Comparison of ENCODE assay signal across 9 cellular contexts in genomic region chr19:2703077-2703437, GRCh38. TPM values are rescaled to one million over a fixed set of nuclear protein-coding genes. Genes with fewer than 3 reads are reported as not detected.
DNase-seq lines count a peak whose midpoint lies in the region; ATAC-seq and TF ChIP-seq lines count a peak whose summit lies in the region.
"Had no signal": no experiment of that assay in that cellular context is flagged by ENCODE, and none has a peak within 500 bp of the region (broad histone marks: within the 10 kb centered on the region; RNA-seq: fewer than 3 reads in every experiment).

No MANE protein-coding gene starts in this region.

- H3K4me3 ChIP-seq in Panc1 (ENCODE audit: low read depth in 2 of 2, low read length in 2 of 2) = peak overlapping the region; percentile 27 to 42
- H3K4me3 ChIP-seq in fibroblast of lung (replicated peaks in 1 of 4; ENCODE audit: control extremely low read depth in 1 of 4, insufficient read depth in 1 of 4, low read depth in 3 of 4, low read length in 4 of 4) = peak overlapping the region in 2 of 4 experiments; percentile 3 to 31
- peak overlapping the region; percentile 29 for H3K4me3 ChIP-seq in skeletal muscle cell (ENCODE audit: low read depth, low read length)
- no peak overlapping the region for H3K4me3 ChIP-seq in GM23248
- no peak overlapping the region for H3K4me3 ChIP-seq in brain microvascular endothelial cell (ENCODE audit: low read depth, low read length)
- H3K4me3 ChIP-seq: SJSA1 had no signal

- H3K79me2 ChIP-seq in fibroblast of lung (ENCODE audit: control insufficient read depth, insufficient read depth, low read length) = no peaks in the 10 kb centered on the region
- H3K79me2 ChIP-seq in GM23248 (ENCODE audit: insufficient read depth) = no peaks in the 10 kb centered on the region

- H3K9me3 Mint-ChIP-seq in Calu3 (ENCODE audit: low read depth, unreplicated experiment) = no peaks in the 10 kb centered on the region

- peak overlapping the region; percentile 51 for H3K4me3 Mint-ChIP-seq in Calu3 (ENCODE audit: low read depth, unreplicated experiment)

- H3K9me2 ChIP-seq in GM23248 (ENCODE audit: insufficient read depth) = no peaks in the 10 kb centered on the region

- in situ Hi-C loops in Panc1 (cut with HindIII; ENCODE audit: low pct_unique_long_range_greater_than_20kb, low sequenced_read_pairs) = no loop called here
- in situ Hi-C loops in GM23248 (cut with MboI) = no loop called here
- in situ Hi-C loops in brain microvascular endothelial cell (cut with HindIII; ENCODE audit: low pct_ligation_motif_present, low sequenced_read_pairs) = no loop called here

- H3K27ac ChIP-seq in Panc1 (ENCODE audit: low read length) (no peak overlapping the region), fibroblast of lung (ENCODE audit: insufficient read depth, low read length) (no peak overlapping the region), GM23248 (no peak overlapping the region), brain microvascular endothelial cell (no peak overlapping the region)
- H3K27ac ChIP-seq: SJSA1 had no signal

- peaks cover 6% of the 10 kb centered on the region for H3K36me3 Mint-ChIP-seq in Calu3 (ENCODE audit: insufficient read depth, unreplicated experiment)

- no peaks in the 10 kb centered on the region for H3K4me1 Mint-ChIP-seq in Calu3 (ENCODE audit: low read depth, unreplicated experiment)

- intact Hi-C loops in Calu3 (cut with micrococcal nuclease; ENCODE audit: unreplicated experiment) (no loop called here), Panc1 (cut with micrococcal nuclease; ENCODE audit: unreplicated experiment) (no loop called here)

- H3K9ac ChIP-seq in fibroblast of lung (ENCODE audit: insufficient read depth, low read length) (no peak overlapping the region), GM23248 (no peak overlapping the region)

- no peaks in the 10 kb centered on the region for H3F3A ChIP-seq in GM23248 (ENCODE audit: insufficient read depth)

- POLR2A ChIA-PET in Panc1 (lab: Charles Lee) = no interaction called here

- 90 to 92% methylated on average over 5 of the region's 5 CpGs for WGBS in GM23248 (ENCODE audit: low coverage in 1 of 2, low lambda C conversion rate in 2 of 2, missing lambda C conversion rate in 2 of 2), 2 experiments

- H4K20me1 ChIP-seq in fibroblast of lung (ENCODE audit: control insufficient read depth, extremely low read depth, insufficient read depth, low read length) (no peaks in the 10 kb centered on the region), GM23248 (ENCODE audit: insufficient read depth) (no peaks in the 10 kb centered on the region)

- H3K4me2 ChIP-seq in fibroblast of lung (ENCODE audit: extremely low read depth, insufficient read depth, low read length) = peak overlapping the region; percentile 64
- no peak overlapping the region for H3K4me2 ChIP-seq in GM23248 (ENCODE audit: unreplicated experiment)

- H3K4me1 ChIP-seq in Panc1 (ENCODE audit: control insufficient read depth, insufficient read depth, low read length) = 0 out of 2 replicates have a peak, but pooled peaks cover 3% of the 10 kb centered on the region
- H3K4me1 ChIP-seq in fibroblast of lung (ENCODE audit: control insufficient read depth, extremely low read depth, insufficient read depth, low read length) = no peaks in the 10 kb centered on the region
- no peaks in the 10 kb centered on the region for H3K4me1 ChIP-seq in GM23248 (ENCODE audit: insufficient read depth)
- H3K4me1 ChIP-seq: SJSA1 had no signal

- TF ChIP-seq CTCF in Calu3 (IDR thresholded peaks at IDR 0.05; ENCODE audit: unreplicated experiment) = no peak
- TF ChIP-seq CTCF in Panc1 (IDR thresholded peaks at IDR 0.05) = no peak
- TF ChIP-seq CTCF in fibroblast of lung (conservative IDR thresholded peaks at IDR 0.05 in 1 of 2, IDR thresholded peaks at IDR 0.05 in 1 of 2; ENCODE audit: low read depth in 1 of 2, low read length in 2 of 2) = no peak
- TF ChIP-seq CTCF in brain microvascular endothelial cell (IDR thresholded peaks at IDR 0.05; ENCODE audit: low read depth, low read length, missing control alignments) = no peak

- H3K36me3 ChIP-seq in Panc1 (ENCODE audit: control insufficient read depth, insufficient read depth, low read length) = no peaks in the 10 kb centered on the region
- H3K36me3 ChIP-seq in fibroblast of lung (ENCODE audit: control insufficient read depth, insufficient read depth, low read length) = no peaks in the 10 kb centered on the region
- H3K36me3 ChIP-seq in GM23248 (ENCODE audit: low read depth) = no peaks in the 10 kb centered on the region
- H3K36me3 ChIP-seq in brain microvascular endothelial cell (replicated peaks) = no peaks in the 10 kb centered on the region
- H3K36me3 ChIP-seq: SJSA1 had no signal

- DNase-seq in Calu3 (no peak), Panc1 (ENCODE audit: low read depth, low spot score) (no peak), fibroblast of lung (ENCODE audit: low read depth in 2 of 2) (no peak), skeletal muscle cell (ENCODE audit: low read depth) (no peak), GM23248 (no peak), brain microvascular endothelial cell (no peak)

- H3K27ac Mint-ChIP-seq in Calu3 (ENCODE audit: unreplicated experiment) = no peak overlapping the region

- no peak overlapping the region for H2AFZ ChIP-seq in fibroblast of lung (ENCODE audit: low read length)
- H2AFZ ChIP-seq in GM23248 = no peak overlapping the region

- H3K27me3 ChIP-seq in Panc1 (ENCODE audit: control insufficient read depth, insufficient read depth, low read length) = no peaks in the 10 kb centered on the region
- peaks cover 11% of the 10 kb centered on the region for H3K27me3 ChIP-seq in fibroblast of lung (ENCODE audit: control insufficient read depth, insufficient read depth, low read length)
- H3K27me3 ChIP-seq in GM23248 (replicated peaks; ENCODE audit: insufficient read depth) = peaks cover 24% of the 10 kb centered on the region
- H3K27me3 ChIP-seq in brain microvascular endothelial cell (replicated peaks) = peaks cover 16% of the 10 kb centered on the region

- H3K9me3 ChIP-seq in Panc1 (ENCODE audit: control insufficient read depth, insufficient read depth, low read depth, low read length) (no peaks in the 10 kb centered on the region), fibroblast of lung (ENCODE audit: control insufficient read depth, insufficient read depth, low read depth, low read length) (no peaks in the 10 kb centered on the region), GM23248 (ENCODE audit: low read depth) (no peaks in the 10 kb centered on the region)
- H3K9me3 ChIP-seq: SJSA1 had no signal

- no TSS peak for BruUV-seq in Calu3 (replicated peaks; lab: Mats Ljungman, UMichigan)
- BruUV-seq in Panc1 (replicated peaks; lab: Mats Ljungman, UMichigan) = no TSS peak

- peaks cover 23% of the 10 kb centered on the region for H3K27me3 Mint-ChIP-seq in Calu3 (ENCODE audit: unreplicated experiment)

- CTCF ChIA-PET in Calu3 (lab: Charles Lee) (interaction anchor here (0.6 kb wide), 1 partner anchor 243 kb away, joined by 3 read pairs; no protein-coding TSS in a partner anchor), Panc1 (lab: Charles Lee) (no interaction called here)

- ATAC-seq in Panc1 (no peak), HG03045 (IDR thresholded peaks at IDR 0.05; ENCODE audit: unreplicated experiment) (no peak), HG02642 (IDR thresholded peaks at IDR 0.05; ENCODE audit: poor library complexity, unreplicated experiment) (no peak)

RNA-seq across cellular contexts. Expression of gene GNG7, which starts 0.6 kb away (rescaled TPM):
- total RNA-seq in Calu3 (2022) (0.87 and 0.91 TPM in 2 replicates), Panc1 (2021; ENCODE audit: unreplicated experiment) (0.74 TPM), fibroblast of lung (0.51 and 0.83 TPM in 2 replicates)
- 2.0 TPM for polyA plus RNA-seq in Panc1 (2012; ENCODE audit: insufficient read length)
- polyA plus RNA-seq in fibroblast of lung (0.27 and 0.32 TPM in 2 replicates), GM23248 (2016; fragmentation: Nextera tagmentation; extraction: Ambion mirVana) (0.13 and 0.16 TPM in 2 replicates)
- 0.56 and 0.68 TPM in 2 replicates for polyA plus RNA-seq in fibroblast of lung (2012)
- 0.08 and 0.22 TPM in 2 replicates for polyA minus RNA-seq in fibroblast of lung (ENCODE audit: low replicate concordance)
- 0.11 TPM in 1 of 2 replicates, not detected in the other for total RNA-seq in GM23248 (2014; rRNA removed; shearing (Covaris generic))

RNA-seq across cellular contexts. Expression of gene DIRAS1, which starts 18.1 kb away (rescaled TPM):
- total RNA-seq in Calu3 (2022) (0.17 and 0.51 TPM in 2 replicates), Panc1 (2021; ENCODE audit: unreplicated experiment) (18.5 TPM), fibroblast of lung (11.3 and 19.0 TPM in 2 replicates)
- polyA plus RNA-seq in Panc1 (2012; ENCODE audit: insufficient read length) = 40.8 TPM
- polyA plus RNA-seq in fibroblast of lung (5.2 and 7.3 TPM in 2 replicates), GM23248 (2016; fragmentation: Nextera tagmentation; extraction: Ambion mirVana) (2.6 TPM in 2 replicates)
- 9.3 and 15.5 TPM in 2 replicates for polyA plus RNA-seq in fibroblast of lung (2012)
- 10.0 and 11.0 TPM in 2 replicates for polyA minus RNA-seq in fibroblast of lung (ENCODE audit: low replicate concordance)
- 4.9 and 5.9 TPM in 2 replicates for total RNA-seq in GM23248 (2014; rRNA removed; shearing (Covaris generic))
- total RNA-seq: SJSA1 had no signal

RNA-seq across cellular contexts. Expression of gene SLC39A3, which starts 36.8 kb away (rescaled TPM):
- total RNA-seq in Calu3 (2022) (25.0 and 28.2 TPM in 2 replicates), Panc1 (2021; ENCODE audit: unreplicated experiment) (46.6 TPM), fibroblast of lung (27.7 and 28.2 TPM in 2 replicates)
- 69.1 TPM for polyA plus RNA-seq in Panc1 (2012; ENCODE audit: insufficient read length)
- polyA plus RNA-seq in fibroblast of lung (23.9 and 29.9 TPM in 2 replicates), GM23248 (2016; fragmentation: Nextera tagmentation; extraction: Ambion mirVana) (45.0 and 45.2 TPM in 2 replicates)
- 30.2 and 32.7 TPM in 2 replicates for polyA plus RNA-seq in fibroblast of lung (2012)
- 60.2 and 77.5 TPM in 2 replicates for polyA minus RNA-seq in fibroblast of lung (ENCODE audit: low replicate concordance)
- total RNA-seq in GM23248 (2014; rRNA removed; shearing (Covaris generic)) = 38.4 and 50.9 TPM in 2 replicates

Comparison
In these comparisons a context has a peak if more than half of its experiments do, and no peak if none do; other contexts are left out.
1. H3K4me3 ChIP-seq: peak in Panc1 (2 of 2) and skeletal muscle cell (single experiment); none in GM23248 (single experiment) and brain microvascular endothelial cell (single experiment).